ENCODE assay signal across 8 cellular contexts in genomic region chr14:23365353-23366162, GRCh38. TPM values are rescaled to one million over a fixed set of nuclear protein-coding genes. Genes with fewer than 3 reads are reported as not detected.
DNase-seq lines count a peak whose midpoint lies in the region; ATAC-seq and TF ChIP-seq lines count a peak whose summit lies in the region.
"Had no signal": no experiment of that assay in that cellular context is flagged by ENCODE, and none has a peak within 500 bp of the region (broad histone marks: within the 10 kb centered on the region; RNA-seq: fewer than 3 reads in every experiment).

No MANE protein-coding gene starts in this region.

- TF ChIP-seq CTCF in RWPE1 (conservative IDR thresholded peaks at IDR 0.05; ENCODE audit: low read depth) (no peak), thyroid gland (IDR thresholded peaks at IDR 0.05) (no peak)

- POLR2A ChIA-PET in RWPE1 (lab: Yijun Ruan, JAX; ENCODE audit: low non-redundant PET), result interaction anchor here (0.7 kb wide), 1 partner anchor 111 kb away, joined by 3 read pairs; no protein-coding TSS in a partner anchor

- H3K4ac ChIP-seq in mesenchymal stem cell (ENCODE audit: low read depth in 1 of 2, low read length in 2 of 2), result peak overlapping the region; percentile 69 to 81

- no peaks in the 10 kb centered on the region for H3K9me3 ChIP-seq in mesenchymal stem cell (ENCODE audit: control insufficient read depth, low read length)
- H3K9me3 ChIP-seq in thyroid gland, result no peaks in the 10 kb centered on the region

- peak overlapping the region; percentile 74 for H2BK120ac ChIP-seq in mesenchymal stem cell (ENCODE audit: low read depth, low read length)

- H3K18ac ChIP-seq in mesenchymal stem cell (ENCODE audit: low read depth in 1 of 2, low read length in 2 of 2), result peak overlapping the region; percentile 54 to 98

- peak overlapping the region; percentile 68 to 83 for H3K14ac ChIP-seq in mesenchymal stem cell (ENCODE audit: low read length in 2 of 2)

- H3K9ac ChIP-seq in mesenchymal stem cell (ENCODE audit: low read length), result peak overlapping the region; percentile 92

- no peak overlapping the region for H2AK5ac ChIP-seq in mesenchymal stem cell (ENCODE audit: low read length, severe bottlenecking)

- H4K8ac ChIP-seq in mesenchymal stem cell (ENCODE audit: low read length), result peak overlapping the region; percentile 39

- CTCF ChIA-PET in RWPE1 (lab: Yijun Ruan, JAX), result interaction anchor here (0.6 to 1.2 kb wide), 5 partner anchors 13 to 64 kb away, joined by 3 to 7 read pairs (median 4); partner anchors contain the start of gene SLC22A17

- H3K4me1 ChIP-seq in mesenchymal stem cell (ENCODE audit: control insufficient read depth, insufficient read depth, low read depth, low read length), result peaks cover 18% of the 10 kb centered on the region
- H3K4me1 ChIP-seq in thyroid gland, result peaks cover 3 to 13% of the 10 kb centered on the region in 2 donors

- DNase-seq in RWPE1 (ENCODE audit: low spot score), result peak; percentile 37
- no peak for DNase-seq in epithelial cell of prostate (ENCODE audit: low read depth, low spot score)
- DNase-seq in mesenchymal stem cell, result peak; percentile 44
- peak; percentile 47 for DNase-seq in thyroid gland
- no peak for DNase-seq in dermis blood vessel endothelial cell
- no peak for DNase-seq in erythroblast (lab: John Stamatoyannopoulos, UW)
- DNase-seq: T-helper 2 cell had no signal

- H3K4me2 ChIP-seq in mesenchymal stem cell (ENCODE audit: low read length, poor library complexity, severe bottlenecking), result peak overlapping the region; percentile 93

- intact Hi-C loops in thyroid gland (cut with DNase I), result no loop called here

- ATAC-seq in HG02840 (IDR thresholded peaks at IDR 0.05; ENCODE audit: low FRiP score, unreplicated experiment), result no peak

- peak overlapping the region; percentile 51 for H2AFZ ChIP-seq in mesenchymal stem cell (ENCODE audit: low read depth, low read length)

- H3K36me3 ChIP-seq in mesenchymal stem cell (ENCODE audit: control insufficient read depth in 1 of 2, insufficient read depth in 2 of 2, low read depth in 1 of 2, low read length in 2 of 2), result peaks cover 0 to 2% of the 10 kb centered on the region in 2 experiments
- H3K36me3 ChIP-seq in thyroid gland, result no peaks in the 10 kb centered on the region

- peaks cover 25 to 53% of the 10 kb centered on the region in 2 experiments for H3K27me3 ChIP-seq in mesenchymal stem cell (ENCODE audit: control insufficient read depth in 1 of 2, insufficient read depth in 1 of 2, low read length in 2 of 2)
- H3K27me3 ChIP-seq in thyroid gland, result no peaks in the 10 kb centered on the region

- peak overlapping the region; percentile 91 for H2BK15ac ChIP-seq in mesenchymal stem cell (ENCODE audit: low read depth, poor library complexity, severe bottlenecking)

- under 1% methylated on average over 60 of the region's 80 CpGs for WGBS in mesenchymal stem cell
- 0 to 4% methylated on average over 4 of the region's 80 CpGs for WGBS in thyroid gland, 2 donors

- H3K79me1 ChIP-seq in mesenchymal stem cell (replicated peaks; ENCODE audit: low read length, poor library complexity, severe bottlenecking), result peaks cover 15% of the 10 kb centered on the region

- H3K27ac ChIP-seq in RWPE1 (peak overlapping the region; percentile 97), epithelial cell of prostate (peak overlapping the region; percentile 76), mesenchymal stem cell (ENCODE audit: low read length, poor library complexity, severe bottlenecking) (peak overlapping the region; percentile 18), thyroid gland (peak overlapping the region; percentile 84 to 88 (median 84))

- TF ChIP-seq POLR2A in thyroid gland (IDR thresholded peaks at IDR 0.05) (peak in 1 of 2 donors; percentile 4), erythroblast (IDR thresholded peaks at IDR 0.05; ENCODE audit: low read length) (no peak)

- peak overlapping the region in 1 of 2 experiments; percentile 75 for H2BK12ac ChIP-seq in mesenchymal stem cell (ENCODE audit: low read length in 2 of 2)

- peak overlapping the region; percentile 44 to 65 for H3K4me3 ChIP-seq in mesenchymal stem cell (ENCODE audit: insufficient read depth in 1 of 2, low read depth in 1 of 2, low read length in 2 of 2)
- peak overlapping the region; percentile 23 to 63 (median 63) for H3K4me3 ChIP-seq in thyroid gland (replicated peaks in 1 of 3)

- peak overlapping the region; percentile 47 for H4K91ac ChIP-seq in mesenchymal stem cell (ENCODE audit: low read length)

- peak overlapping the region; percentile 20 for H2BK5ac ChIP-seq in mesenchymal stem cell (ENCODE audit: low read depth, low read length, poor library complexity, severe bottlenecking)

- peak overlapping the region in 1 of 2 experiments; percentile 32 for H3K23ac ChIP-seq in mesenchymal stem cell (ENCODE audit: low read length in 2 of 2)

RNA-seq across cellular contexts. Expression of gene EFS, which starts 0.6 kb away (rescaled TPM):
- polyA plus RNA-seq in mesenchymal stem cell (2013, experiment 1 of 2), result 14.1 TPM
- polyA plus RNA-seq in mesenchymal stem cell (2013, experiment 2 of 2), result 13.7 TPM
- total RNA-seq in thyroid gland, result 10 to 100 TPM in 1 of 4 donors, 1 to 10 TPM in 3; 7.0 to 12.9 (median 8.6) TPM
- 0.17 TPM in 1 of 2 replicates, not detected in the other for total RNA-seq in dermis blood vessel endothelial cell

RNA-seq across cellular contexts. Expression of gene IL25, which starts 7.1 kb away (rescaled TPM):
- polyA plus RNA-seq in mesenchymal stem cell (2013, experiment 1 of 2), result not detected
- polyA plus RNA-seq in mesenchymal stem cell (2013, experiment 2 of 2), result not detected
- total RNA-seq in thyroid gland (not detected), dermis blood vessel endothelial cell (not detected in 2 replicates)

RNA-seq across cellular contexts. Expression of gene CMTM5, which starts 11.3 kb away (rescaled TPM):
- polyA plus RNA-seq in mesenchymal stem cell (2013, experiment 1 of 2), result not detected
- not detected for polyA plus RNA-seq in mesenchymal stem cell (2013, experiment 2 of 2)
- total RNA-seq in thyroid gland (1 to 10 TPM in 1 of 4 donors, not detected in 3; 1.5 TPM), dermis blood vessel endothelial cell (not detected in 2 replicates)

RNA-seq across cellular contexts. Expression of gene SLC22A17, which starts 12.9 kb away (rescaled TPM):
- 36.3 TPM for polyA plus RNA-seq in mesenchymal stem cell (2013, experiment 1 of 2)
- polyA plus RNA-seq in mesenchymal stem cell (2013, experiment 2 of 2), result 34.3 TPM
- total RNA-seq in thyroid gland (10 to 100 TPM; 27.5 to 94.2 (median 53.7) TPM), dermis blood vessel endothelial cell (0.84 and 3.7 TPM in 2 replicates)

RNA-seq across cellular contexts. Expression of gene MYH6, which starts 42.5 kb away (rescaled TPM):
- not detected for polyA plus RNA-seq in mesenchymal stem cell (2013, experiment 1 of 2)
- not detected for polyA plus RNA-seq in mesenchymal stem cell (2013, experiment 2 of 2)
- total RNA-seq in thyroid gland (not detected), dermis blood vessel endothelial cell (not detected in 2 replicates)

Comparison
In these comparisons a context has a peak if more than half of its experiments do, and no peak if none do; other contexts are left out.
1. DNase-seq: peak in RWPE1 (single experiment), mesenchymal stem cell (single experiment) and thyroid gland (2 of 2); none in epithelial cell of prostate (single experiment), dermis blood vessel endothelial cell (single experiment) and erythroblast (0 of 2).
2. H3K27ac ChIP-seq: peak in every context shown above with its lines; median percentile 97 in RWPE1; 84 in thyroid gland; 76 in epithelial cell of prostate; 18 in mesenchymal stem cell.